In the genomic region with DNA sequence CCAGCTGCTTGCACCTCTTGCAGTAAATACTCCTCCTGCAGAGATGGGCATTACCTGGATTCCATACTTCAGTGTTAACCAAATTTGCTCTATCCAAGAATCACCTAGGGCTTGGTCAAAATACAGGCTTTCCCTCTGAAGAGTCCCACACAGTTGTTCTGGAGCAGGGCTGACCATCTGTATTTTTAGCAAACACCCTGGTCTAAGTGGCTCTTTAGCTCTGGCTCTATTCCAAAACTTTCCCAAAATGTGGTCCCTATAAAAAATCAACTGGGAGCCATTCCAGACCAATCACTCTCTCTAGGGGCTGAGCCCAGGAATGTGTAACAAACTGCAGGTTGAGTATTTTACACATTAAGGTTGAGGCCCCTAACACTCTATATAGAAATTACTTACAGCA, we compare ENCODE assay signal across 19 cellular contexts.
"Had no signal": no experiment of that assay in that cellular context is flagged by ENCODE, and none has a peak within 500 bp of the region (broad histone marks: within the 10 kb centered on the region; RNA-seq: fewer than 3 reads in every experiment).

No MANE protein-coding gene starts in this region.

- H3K27ac ChIP-seq: colonic mucosa, esophagus squamous epithelium, gastroesophageal sphincter, neutrophil, ovary, prostate gland, thyroid gland, upper lobe of right lung had no signal

- ATAC-seq: activated naive CD4-positive, alpha-beta T cell treated with anti-CD3 and anti-CD28 coated beads, Interleukin-2, amount 50 U/mL, for 72 hours; activated T-helper 17 cell treated with anti-CD3 and anti-CD28 coated beads, Interleukin-2, amount 50 U/mL, for 72 hours; gastroesophageal sphincter; naive thymus-derived CD8-positive, alpha-beta T cell; stimulated activated naive CD8-positive, alpha-beta T cell treated with anti-CD3 and anti-CD28 coated beads, Interleukin-15, Interleukin-2, amounts not matched to agents 100 U/mL and 50 U/mL, for 24 hours had no signal

- DNase-seq: activated CD4-positive, alpha-beta T cell treated with anti-CD3 and anti-CD28 coated beads, Interleukin-2, amount 50 U/mL, for 4 hours; activated CD8-positive, alpha-beta memory T cell treated with anti-CD3 and anti-CD28 coated beads for 24 hours; activated CD8-positive, alpha-beta memory T cell treated with anti-CD3 and anti-CD28 coated beads, Interleukin-2, amount 50 U/mL, for 4 hours; activated T-cell treated with anti-CD3 and anti-CD28 coated beads, Interleukin-2, amount 50 U/mL, for 24 hours; aorta; central memory CD4-positive, alpha-beta T cell; esophagus squamous epithelium; naive thymus-derived CD8-positive, alpha-beta T cell; ovary; stimulated activated CD4-positive, alpha-beta T cell treated with anti-CD3 and anti-CD28 coated beads, Interleukin-4, amount 100 ng/mL, for 4 hours; upper lobe of right lung had no signal
